8 cellular contexts compared by ENCODE assay signal in the genomic region with DNA sequence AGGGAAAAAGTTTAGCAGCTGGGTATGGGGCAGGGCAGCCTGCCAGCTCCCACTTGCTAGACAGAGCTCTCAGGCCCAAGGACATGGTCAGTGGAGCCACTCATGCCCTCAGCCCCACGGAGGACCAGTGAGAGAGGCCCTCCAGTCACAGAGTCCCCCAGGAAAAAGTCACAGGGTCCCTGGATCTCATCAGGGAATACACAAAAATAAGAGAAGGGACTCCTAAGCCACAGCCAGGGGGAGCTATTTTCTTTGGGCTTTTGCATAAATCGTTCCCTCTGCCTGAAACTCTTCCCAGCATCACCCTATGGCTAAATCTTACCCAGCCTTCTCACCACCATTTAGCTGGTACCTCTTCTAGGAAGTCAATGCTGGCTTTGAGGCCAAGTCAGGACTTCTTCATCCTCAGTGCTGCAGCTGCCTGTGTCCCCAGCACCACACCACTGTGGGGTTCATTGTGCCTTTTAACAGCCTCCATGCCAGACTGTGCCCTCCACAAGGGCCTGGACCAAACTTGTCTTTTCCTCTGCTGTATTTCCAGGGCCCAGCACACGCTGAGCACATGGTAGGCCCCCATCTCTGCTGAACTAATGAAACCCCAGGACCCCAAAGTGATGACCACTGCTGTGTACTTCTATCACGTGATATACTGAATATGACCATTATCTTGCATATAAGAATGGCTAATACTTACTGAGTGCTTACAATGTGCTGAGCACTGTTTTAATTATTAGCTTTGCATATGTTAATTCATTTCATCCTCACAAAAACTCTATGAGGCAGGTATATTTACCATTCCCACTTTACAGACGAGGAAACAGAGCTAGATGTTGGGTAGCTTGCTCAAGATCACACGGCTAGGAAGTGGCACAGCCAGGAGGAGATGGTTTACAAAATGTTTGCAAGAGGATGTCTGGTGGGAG. TPM values are rescaled to one million over a fixed set of nuclear protein-coding genes. Genes with fewer than 3 reads are reported as not detected.
DNase-seq lines count a peak whose midpoint lies in the region; ATAC-seq and TF ChIP-seq lines count a peak whose summit lies in the region.

No MANE protein-coding gene starts in this region.

- H3K27ac Mint-ChIP-seq in activated B cell treated with CpG ODN at 0.5 μM for 24 hours = peak overlapping the region; percentile 100

- H3K4me1 Mint-ChIP-seq in activated B cell treated with CpG ODN at 0.5 μM for 24 hours = peaks cover 33% of the 10 kb centered on the region

- H3K9me3 Mint-ChIP-seq in activated B cell treated with CpG ODN at 0.5 μM for 24 hours = peaks cover 2% of the 10 kb centered on the region

- H3K27ac ChIP-seq in trophoblast cell (ENCODE audit: low read depth, low read length) = no peak overlapping the region

- no CpG with 5 or more reads among the region's 6 CpGs for WGBS in trophoblast cell (ENCODE audit: extremely low coverage, insufficient coverage, insufficient read length)

- H2BK120ac ChIP-seq in trophoblast cell (ENCODE audit: insufficient read depth, low read length, poor library complexity) = no peak overlapping the region

- no peak overlapping the region for H3K14ac ChIP-seq in trophoblast cell (ENCODE audit: low read length)

- no peak overlapping the region for H2AK5ac ChIP-seq in trophoblast cell (ENCODE audit: low read length)

- no peak overlapping the region for H2BK5ac ChIP-seq in trophoblast cell (ENCODE audit: low read depth, low read length, poor library complexity)

- H3K4me3 ChIP-seq in AG04449 (ENCODE audit: low read depth, low read length) (peak overlapping the region; percentile 97), foreskin fibroblast (ENCODE audit: low read depth in 1 of 2, low read length in 2 of 2) (peak overlapping the region; percentile 76 to 99), trophoblast cell (ENCODE audit: low read depth, low read length) (no peak overlapping the region)

- H4K91ac ChIP-seq in trophoblast cell (ENCODE audit: low read depth, low read length) = no peak overlapping the region

- POLR2A ChIA-PET in AG04449 (lab: Yijun Ruan, JAX) = interaction anchor here (0.8 to 2.5 kb wide), 8 partner anchors 9 to 626 kb away, joined by 3 to 11 read pairs (median 3); a partner anchor contains a TSS
- POLR2A ChIA-PET in activated B cell treated with CpG ODN at 0.5 μM for 24 hours (lab: Charles Lee) = interaction anchor here (0.6 to 6.1 kb wide), 23 partner anchors 9 to 554 kb away, joined by 3 to 110 read pairs (median 6); a partner anchor contains a TSS

- DNase-seq in AG04449 (ENCODE audit: low read depth, low spot score) (no peak), GM03348 (ENCODE audit: low spot score) (peak; percentile 74), NCI-H2196 (lab: John Stamatoyannopoulos, UW; ENCODE audit: unreplicated experiment) (peak; percentile 70), activated B cell treated with CpG ODN at 0.5 μM for 24 hours (no peak), foreskin fibroblast (peak; percentile 46 to 85), trophoblast cell (peak in 1 of 2 donors; percentile 69)

- no peak overlapping the region for H4K8ac ChIP-seq in trophoblast cell (ENCODE audit: low read depth, low read length)

- H3K23ac ChIP-seq in trophoblast cell (ENCODE audit: low read length) = no peak overlapping the region

- peaks cover 15% of the 10 kb centered on the region for H3K79me1 ChIP-seq in trophoblast cell (ENCODE audit: low read length)

- CTCF ChIA-PET in AG04449 (lab: Yijun Ruan, JAX) (interaction anchor here (0.7 to 6.6 kb wide), 53 partner anchors 8 to 643 kb away, joined by 3 to 125 read pairs (median 6); a partner anchor contains a TSS), activated B cell treated with CpG ODN at 0.5 μM for 24 hours (lab: Charles Lee) (interaction anchor here (0.7 to 3.9 kb wide), 26 partner anchors 9 to 379 kb away, joined by 3 to 18 read pairs (median 4); a partner anchor contains a TSS)

- H3K36me3 ChIP-seq in trophoblast cell (ENCODE audit: control insufficient read depth in 1 of 2, insufficient read depth in 2 of 2, low read length in 2 of 2) = peaks cover 39 to 40% of the 10 kb centered on the region in 2 experiments

- peak overlapping the region; percentile 25 for H3K18ac ChIP-seq in trophoblast cell (ENCODE audit: low read length)

- H4K12ac ChIP-seq in trophoblast cell (ENCODE audit: low read depth, low read length) = no peak overlapping the region

- H3K4me3 Mint-ChIP-seq in activated B cell treated with CpG ODN at 0.5 μM for 24 hours = peak overlapping the region; percentile 94

- no peak for ATAC-seq in activated B cell treated with CpG ODN at 0.5 μM for 24 hours (ENCODE audit: low read depth)
- ATAC-seq in GM21447 (IDR thresholded peaks at IDR 0.05; ENCODE audit: unreplicated experiment) = no peak
- no peak for ATAC-seq in GM21515 (IDR thresholded peaks at IDR 0.05; ENCODE audit: unreplicated experiment)

- no peaks in the 10 kb centered on the region for H3K9me3 ChIP-seq in trophoblast cell (ENCODE audit: insufficient read depth, low read depth, low read length)

- peak overlapping the region; percentile 5 for H3K9ac ChIP-seq in trophoblast cell (ENCODE audit: low read length)

- peak overlapping the region; percentile 55 for H2AFZ ChIP-seq in trophoblast cell (ENCODE audit: insufficient read depth, low read length, poor library complexity)

- intact Hi-C loops in activated B cell treated with CpG ODN at 0.5 μM for 24 hours (cut with micrococcal nuclease) = loop anchor here (2.0 to 5.0 kb wide), 3 partner anchors 59 to 608 kb away; a partner anchor contains a TSS

- no peak overlapping the region for H2BK12ac ChIP-seq in trophoblast cell (ENCODE audit: low read length)

- peaks cover 55% of the 10 kb centered on the region for H3K36me3 Mint-ChIP-seq in activated B cell treated with CpG ODN at 0.5 μM for 24 hours (ENCODE audit: low read depth)

- H3K27me3 ChIP-seq in trophoblast cell (ENCODE audit: insufficient read depth, low read length) = no peaks in the 10 kb centered on the region

- peak; percentile 51 for TF ChIP-seq CTCF in AG04449 (IDR thresholded peaks at IDR 0.05; ENCODE audit: insufficient read depth, low read length, missing control alignments)
- TF ChIP-seq CTCF in activated B cell treated with CpG ODN at 0.5 μM for 24 hours (IDR thresholded peaks at IDR 0.05) = no peak
- peak; percentile 71 for TF ChIP-seq CTCF in foreskin fibroblast (IDR thresholded peaks at IDR 0.05; ENCODE audit: low read depth, low read length)

- H3K27me3 Mint-ChIP-seq in activated B cell treated with CpG ODN at 0.5 μM for 24 hours = no peaks in the 10 kb centered on the region

- peaks cover 13 to 16% of the 10 kb centered on the region in 2 experiments for H3K4me1 ChIP-seq in trophoblast cell (ENCODE audit: control insufficient read depth in 1 of 2, insufficient read depth in 2 of 2, low read length in 2 of 2)

- peaks cover 12% of the 10 kb centered on the region for H3K79me2 ChIP-seq in trophoblast cell (ENCODE audit: control insufficient read depth, insufficient read depth, low read length, poor library complexity)

- H3K4me2 ChIP-seq in trophoblast cell (ENCODE audit: low read length) = no peak overlapping the region

- H3K4ac ChIP-seq in trophoblast cell (ENCODE audit: low read depth, low read length) = no peak overlapping the region

RNA-seq across cellular contexts. Expression of a gene that starts 2.0 kb away (rescaled TPM):
- 39.2 and 49.6 TPM in 2 replicates for total RNA-seq in activated B cell treated with CpG ODN at 0.5 μM for 24 hours
- 15.7 and 15.8 TPM in 2 replicates for polyA plus RNA-seq in trophoblast cell (2013)

RNA-seq across cellular contexts. Expression of a gene that starts 35.5 kb away (rescaled TPM):
- total RNA-seq in activated B cell treated with CpG ODN at 0.5 μM for 24 hours = 48.3 and 55.7 TPM in 2 replicates
- 17.6 and 18.6 TPM in 2 replicates for polyA plus RNA-seq in trophoblast cell (2013)

RNA-seq across cellular contexts. Expression of a gene that starts 38.7 kb away (rescaled TPM):
- 2.0 and 2.3 TPM in 2 replicates for total RNA-seq in activated B cell treated with CpG ODN at 0.5 μM for 24 hours
- 68.2 and 72.5 TPM in 2 replicates for polyA plus RNA-seq in trophoblast cell (2013)

RNA-seq across cellular contexts. Expression of a gene that starts 58.0 kb away (rescaled TPM):
- 2.3 and 3.5 TPM in 2 replicates for total RNA-seq in activated B cell treated with CpG ODN at 0.5 μM for 24 hours
- polyA plus RNA-seq in trophoblast cell (2013) = 39.7 and 41.3 TPM in 2 replicates

RNA-seq across cellular contexts. Expression of a gene that starts 59.0 kb away (rescaled TPM):
- not detected in 2 replicates for total RNA-seq in activated B cell treated with CpG ODN at 0.5 μM for 24 hours
- polyA plus RNA-seq in trophoblast cell (2013) = 19.7 and 21.1 TPM in 2 replicates

Comparison
In these comparisons a context has a peak if more than half of its experiments do, and no peak if none do; other contexts are left out.
1. DNase-seq: peak in GM03348 (single experiment), NCI-H2196 (single experiment) and foreskin fibroblast (2 of 2); none in AG04449 (single experiment) and activated B cell treated with CpG ODN at 0.5 μM for 24 hours (single experiment).